8 cellular contexts compared by ENCODE assay signal in the genomic region with DNA sequence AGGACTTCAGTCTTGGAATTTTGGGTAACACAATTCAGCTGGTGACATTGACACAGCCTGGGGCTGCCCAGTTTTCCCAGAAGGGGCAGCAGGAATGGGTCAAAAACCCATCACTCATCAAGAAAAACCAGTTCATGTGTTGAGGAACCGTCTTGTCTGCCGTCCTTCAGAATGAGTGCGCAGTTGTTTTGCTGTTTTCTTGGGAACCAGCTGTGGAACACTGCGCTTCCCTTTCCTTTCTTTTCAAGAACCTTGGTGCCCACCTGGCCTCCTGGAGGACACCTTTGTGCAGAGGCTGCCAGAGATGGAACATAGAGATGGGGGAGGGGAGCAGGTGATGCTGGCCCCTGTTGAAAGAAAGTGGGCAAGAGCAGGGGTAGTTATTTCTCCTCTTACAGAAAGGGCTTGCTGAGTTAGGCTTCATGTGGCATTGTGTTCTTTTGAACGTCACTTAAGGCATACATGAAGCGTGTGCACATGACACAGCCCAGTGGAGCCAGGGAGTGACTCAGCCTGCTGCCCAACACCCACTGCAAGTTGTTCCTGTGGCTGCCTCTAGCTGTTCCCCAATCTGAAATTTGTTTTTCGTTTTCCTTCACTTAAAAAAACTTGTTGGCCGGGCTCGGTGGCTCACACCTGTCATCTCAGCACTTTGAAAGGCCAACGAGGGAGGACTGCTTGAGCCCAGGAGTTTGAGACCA.
DNase-seq lines count a peak whose midpoint lies in the region; ATAC-seq and TF ChIP-seq lines count a peak whose summit lies in the region.

No MANE protein-coding gene starts in this region.

- no peak for TF ChIP-seq POLR2A in gastroesophageal sphincter (IDR thresholded peaks at IDR 0.05)

- H3K9me3 Mint-ChIP-seq in CD4-positive, CD25-positive, alpha-beta regulatory T cell: peaks cover 0 to 1% (median 0%) of the 10 kb centered on the region in 7 donors

- intact Hi-C loops in sciatic nerve (cut with DNase I): no loop called here

- no peak overlapping the region for H3K27ac Mint-ChIP-seq in CD4-positive, CD25-positive, alpha-beta regulatory T cell

- no peak overlapping the region for H3K4me3 ChIP-seq in CD4-positive, CD25-positive, alpha-beta regulatory T cell (ENCODE audit: low read depth, low read length)
- H3K4me3 ChIP-seq in gastroesophageal sphincter: no peak overlapping the region

- no peak overlapping the region for H3K27ac ChIP-seq in CD4-positive, CD25-positive, alpha-beta regulatory T cell (ENCODE audit: insufficient read depth, low read length, poor library complexity, severe bottlenecking)
- peak overlapping the region in 1 of 4 donors; percentile 32 for H3K27ac ChIP-seq in gastroesophageal sphincter

- no peaks in the 10 kb centered on the region for H3K36me3 ChIP-seq in CD4-positive, CD25-positive, alpha-beta regulatory T cell (ENCODE audit: control insufficient read depth, insufficient read depth, low read length)
- H3K36me3 ChIP-seq in gastroesophageal sphincter: no peaks in the 10 kb centered on the region

- H3K4me1 Mint-ChIP-seq in CD4-positive, CD25-positive, alpha-beta regulatory T cell: no peaks in the 10 kb centered on the region

- 54 to 82% methylated on average over 6 to 10 of the region's 10 CpGs for WGBS in gastroesophageal sphincter (ENCODE audit: low coverage in 1 of 2), 2 donors

- no peaks in the 10 kb centered on the region for H3K36me3 Mint-ChIP-seq in CD4-positive, CD25-positive, alpha-beta regulatory T cell

- no peak overlapping the region for H3K4me3 Mint-ChIP-seq in CD4-positive, CD25-positive, alpha-beta regulatory T cell

- ATAC-seq in CD4-positive, CD25-positive, alpha-beta regulatory T cell (ENCODE audit: low read depth in 2 of 2): peak; percentile 60 to 64
- ATAC-seq in GM19438 (IDR thresholded peaks at IDR 0.05; ENCODE audit: low read depth, unreplicated experiment) (peak; percentile 92), HG03432 (IDR thresholded peaks at IDR 0.05; ENCODE audit: unreplicated experiment) (peak; percentile 77), gastroesophageal sphincter (peak; percentile 78), sciatic nerve (peak; percentile 94)

- H3K27me3 ChIP-seq in CD4-positive, CD25-positive, alpha-beta regulatory T cell (ENCODE audit: control insufficient read depth, insufficient read depth, low read length): no peaks in the 10 kb centered on the region
- H3K27me3 ChIP-seq in gastroesophageal sphincter: no peaks in the 10 kb centered on the region

- TF ChIP-seq CTCF in gastroesophageal sphincter (IDR thresholded peaks at IDR 0.05): no peak

- DNase-seq in CD4-positive, CD25-positive, alpha-beta regulatory T cell: no peak
- DNase-seq in SIG-M5 treated with dmso at 0.1 percent for 504 hours (lab: John Stamatoyannopoulos, UW; ENCODE audit: unreplicated experiment) (peak; percentile 88), sciatic nerve (ENCODE audit: low spot score) (peak; percentile 75)
- DNase-seq in activated CD8-positive, alpha-beta memory T cell treated with anti-CD3 and anti-CD28 coated beads, Interleukin-2, amount 50 U/mL, for 4 hours: no peak
- no peak for DNase-seq in stimulated activated CD4-positive, alpha-beta T cell treated with anti-CD3 and anti-CD28 coated beads, Interleukin-12 subunit alpha, Interleukin-12 subunit beta, amount 100 ng/mL, for 4 hours

- H3K27me3 Mint-ChIP-seq in CD4-positive, CD25-positive, alpha-beta regulatory T cell: peaks cover 4% of the 10 kb centered on the region

- no peaks in the 10 kb centered on the region for H3K4me1 ChIP-seq in CD4-positive, CD25-positive, alpha-beta regulatory T cell (ENCODE audit: control insufficient read depth, insufficient read depth, low read length, poor library complexity, severe bottlenecking)
- H3K4me1 ChIP-seq in gastroesophageal sphincter: no peaks in the 10 kb centered on the region

- no peak for TF ChIP-seq EP300 in gastroesophageal sphincter (IDR thresholded peaks at IDR 0.05)

- H3K9me3 ChIP-seq in CD4-positive, CD25-positive, alpha-beta regulatory T cell (ENCODE audit: control insufficient read depth in 2 of 2, low read length in 2 of 2): no peaks in the 10 kb centered on the region
- H3K9me3 ChIP-seq in gastroesophageal sphincter: no peaks in the 10 kb centered on the region

Comparison
In these comparisons a context has a peak if more than half of its experiments do, and no peak if none do; other contexts are left out.
1. DNase-seq: peak in SIG-M5 treated with dmso at 0.1 percent for 504 hours (single experiment) and sciatic nerve (single experiment); none in CD4-positive, CD25-positive, alpha-beta regulatory T cell (0 of 3), activated CD8-positive, alpha-beta memory T cell treated with anti-CD3 and anti-CD28 coated beads, Interleukin-2, amount 50 U/mL, for 4 hours (single experiment) and stimulated activated CD4-positive, alpha-beta T cell treated with anti-CD3 and anti-CD28 coated beads, Interleukin-12 subunit alpha, Interleukin-12 subunit beta, amount 100 ng/mL, for 4 hours (single experiment).
2. Peak in every context shown above with its lines, with median percentiles within 50 percentile points of each other: ATAC-seq.